38 cellular contexts compared by ENCODE assay signal in the genomic region with DNA sequence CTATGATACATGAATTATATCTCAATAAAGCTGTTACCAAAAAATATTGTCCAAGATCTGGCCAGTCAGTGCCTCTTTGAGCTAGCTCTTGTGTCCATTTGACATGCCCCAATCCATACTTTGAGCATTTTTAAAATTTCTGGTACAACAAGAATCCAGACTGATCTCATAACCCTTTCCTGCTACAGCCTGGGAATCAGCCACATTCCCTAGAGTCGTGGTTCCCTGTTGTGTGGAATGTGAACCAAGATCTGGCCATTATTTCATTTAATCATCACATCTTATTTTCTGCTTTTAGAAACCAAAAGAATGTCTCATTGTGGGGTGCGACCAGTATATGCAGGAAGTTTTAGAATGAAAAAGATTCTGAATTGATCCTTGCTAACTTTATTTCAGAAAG. TPM values are rescaled to one million over a fixed set of nuclear protein-coding genes. Genes with fewer than 3 reads are reported as not detected.
"Had no signal": no experiment of that assay in that cellular context is flagged by ENCODE, and none has a peak within 500 bp of the region (broad histone marks: within the 10 kb centered on the region; RNA-seq: fewer than 3 reads in every experiment).

No MANE protein-coding gene starts in this region.

- H3K36me3 Mint-ChIP-seq: activated naive CD8-positive, alpha-beta T cell treated with anti-CD3 and anti-CD28 coated beads for 36 hours; type B pancreatic cell had no signal

- ATAC-seq: activated CD4-positive, alpha-beta T cell treated with anti-CD3 and anti-CD28 coated beads for 36 hours; left colon; right lobe of liver; stimulated activated naive CD8-positive, alpha-beta T cell treated with anti-CD3 and anti-CD28 coated beads, Interleukin-15, Interleukin-2, amounts not matched to agents 100 U/mL and 50 U/mL, for 24 hours had no signal

- H3K4me3 ChIP-seq: adrenal gland, ascending aorta, esophagus muscularis mucosa, hepatocyte, right lobe of liver, skin epidermis, thoracic aorta, vagina had no signal

- DNase-seq: activated CD4-positive, alpha-beta T cell treated with anti-CD3 and anti-CD28 coated beads for 36 hours; activated CD4-positive, CD25-positive, alpha-beta regulatory T cell; activated effector memory CD4-positive, alpha-beta T cell treated with anti-CD3 and anti-CD28 coated beads, Interleukin-2, amount 50 U/mL, for 16 hours; activated naive CD4-positive, alpha-beta T cell treated with anti-CD3 and anti-CD28 coated beads for 36 hours; activated naive CD8-positive, alpha-beta T cell treated with anti-CD3 and anti-CD28 coated beads for 36 hours; activated T-cell treated with anti-CD3 and anti-CD28 coated beads, Interleukin-2, amount 50 U/mL, for 1 hour; adrenal gland; dermis blood vessel endothelial cell; effector CD4-positive, alpha-beta T cell; glutamatergic neuron; islet precursor cell; left colon; mammary epithelial cell; naive B cell; nephron progenitor cell; right lobe of liver; stimulated activated CD4-positive, alpha-beta T cell treated with anti-CD3 and anti-CD28 coated beads, Interleukin-12 subunit alpha, Interleukin-12 subunit beta, amount 100 ng/mL, for 4 hours; stimulated activated CD4-positive, alpha-beta T cell treated with anti-CD3 and anti-CD28 coated beads, Interleukin-4, amount 100 ng/mL, for 1 hour; stimulated activated naive CD8-positive, alpha-beta T cell treated with anti-CD3 and anti-CD28 coated beads, Interleukin-15, Interleukin-2, amounts not matched to agents 100 U/mL and 50 U/mL, for 24 hours; T-helper 1 cell had no signal

- FAIRE-seq: bronchial epithelial cell, colon, frontal cortex had no signal

- H3K9me3 ChIP-seq: adrenal gland, ascending aorta, esophagus muscularis mucosa, neutrophil, right lobe of liver, thoracic aorta, vagina had no signal

- H3K9me3 Mint-ChIP-seq: activated naive CD4-positive, alpha-beta T cell treated with anti-CD3 and anti-CD28 coated beads for 36 hours; activated naive CD8-positive, alpha-beta T cell treated with anti-CD3 and anti-CD28 coated beads for 36 hours; activated T-helper 1 cell treated with anti-CD3 and anti-CD28 coated beads, Interleukin-12 subunit alpha, Interleukin-12 subunit beta, Interleukin-2, Interleukin-4 antibody, amounts not matched to agents 30 ng/mL and 10 ng/mL and 1 ng/mL, durations not matched to agents 14 hours and 24 hours and 36 hours; central memory CD8-positive, alpha-beta T cell; naive B cell; nephron progenitor cell; T-helper 2 cell treated with Interferon-gamma antibody and Interleukin-4, amounts not matched to agents 5 μg/mL and 100 μg/mL, for 36 hours; type B pancreatic cell had no signal

- H3K36me3 ChIP-seq: adrenal gland, ascending aorta, neutrophil, right lobe of liver, thoracic aorta, vagina had no signal

- H3K79me2 ChIP-seq: hepatocyte had no signal

- H2AFZ ChIP-seq: hepatocyte had no signal

- H3K27ac ChIP-seq: adrenal gland, ascending aorta, esophagus muscularis mucosa, hepatocyte, neutrophil, right lobe of liver, skin epidermis, thoracic aorta, vagina had no signal

- H3K4me1 Mint-ChIP-seq: nephron progenitor cell had no signal

- H3K27me3 ChIP-seq: adrenal gland, ascending aorta, esophagus muscularis mucosa, hepatocyte, neutrophil, right lobe of liver, vagina had no signal

- H3K27ac Mint-ChIP-seq: activated CD4-positive, alpha-beta T cell treated with anti-CD3 and anti-CD28 coated beads for 36 hours; activated naive CD4-positive, alpha-beta T cell treated with anti-CD3 and anti-CD28 coated beads for 36 hours; activated naive CD8-positive, alpha-beta T cell treated with anti-CD3 and anti-CD28 coated beads for 36 hours; activated T-helper 1 cell treated with anti-CD3 and anti-CD28 coated beads, Interleukin-12 subunit alpha, Interleukin-12 subunit beta, Interleukin-2, Interleukin-4 antibody, amounts not matched to agents 30 ng/mL and 10 ng/mL and 1 ng/mL, durations not matched to agents 14 hours and 24 hours and 36 hours; naive B cell; nephron progenitor cell; T-helper 2 cell treated with Interferon-gamma antibody and Interleukin-4, amounts not matched to agents 5 μg/mL and 100 μg/mL, for 36 hours; type B pancreatic cell had no signal

- H3K4me3 Mint-ChIP-seq: activated CD4-positive, alpha-beta T cell treated with anti-CD3 and anti-CD28 coated beads for 36 hours; activated naive CD4-positive, alpha-beta T cell treated with anti-CD3 and anti-CD28 coated beads for 36 hours; activated naive CD8-positive, alpha-beta T cell treated with anti-CD3 and anti-CD28 coated beads for 36 hours; activated T-helper 1 cell treated with anti-CD3 and anti-CD28 coated beads, Interleukin-12 subunit alpha, Interleukin-12 subunit beta, Interleukin-2, Interleukin-4 antibody, amounts not matched to agents 30 ng/mL and 10 ng/mL and 1 ng/mL, durations not matched to agents 14 hours and 24 hours and 36 hours; central memory CD8-positive, alpha-beta T cell; nephron progenitor cell; T-helper 2 cell treated with Interferon-gamma antibody and Interleukin-4, amounts not matched to agents 5 μg/mL and 100 μg/mL, for 36 hours; type B pancreatic cell had no signal

- H3K4me2 ChIP-seq: hepatocyte had no signal

- H3K4me1 ChIP-seq: adrenal gland, ascending aorta, esophagus muscularis mucosa, right lobe of liver, vagina had no signal

- H3K27me3 Mint-ChIP-seq: activated CD4-positive, alpha-beta T cell treated with anti-CD3 and anti-CD28 coated beads for 36 hours; activated naive CD8-positive, alpha-beta T cell treated with anti-CD3 and anti-CD28 coated beads for 36 hours; central memory CD8-positive, alpha-beta T cell; naive B cell; type B pancreatic cell had no signal

RNA-seq across cellular contexts. Expression of gene RPRML, which starts 34.3 kb away (rescaled TPM):
- total RNA-seq: activated CD4-positive, alpha-beta T cell treated with anti-CD3 and anti-CD28 coated beads for 36 hours; activated naive CD4-positive, alpha-beta T cell treated with anti-CD3 and anti-CD28 coated beads for 36 hours; activated naive CD8-positive, alpha-beta T cell treated with anti-CD3 and anti-CD28 coated beads for 36 hours; activated T-helper 1 cell treated with anti-CD3 and anti-CD28 coated beads, Interleukin-12 subunit alpha, Interleukin-12 subunit beta, Interleukin-2, Interleukin-4 antibody, amounts not matched to agents 30 ng/mL and 10 ng/mL and 1 ng/mL, durations not matched to agents 14 hours and 24 hours and 36 hours; adrenal gland; ascending aorta; bronchial epithelial cell; dermis blood vessel endothelial cell; hepatocyte; left colon; liver; mammary epithelial cell; mucosa of gallbladder; osteocyte; posterior vena cava; thoracic aorta had no signal
- polyA plus RNA-seq: hepatocyte, mammary epithelial cell had no signal
